Comparison of ENCODE assay signal across 1 cellular context in the genomic region with DNA sequence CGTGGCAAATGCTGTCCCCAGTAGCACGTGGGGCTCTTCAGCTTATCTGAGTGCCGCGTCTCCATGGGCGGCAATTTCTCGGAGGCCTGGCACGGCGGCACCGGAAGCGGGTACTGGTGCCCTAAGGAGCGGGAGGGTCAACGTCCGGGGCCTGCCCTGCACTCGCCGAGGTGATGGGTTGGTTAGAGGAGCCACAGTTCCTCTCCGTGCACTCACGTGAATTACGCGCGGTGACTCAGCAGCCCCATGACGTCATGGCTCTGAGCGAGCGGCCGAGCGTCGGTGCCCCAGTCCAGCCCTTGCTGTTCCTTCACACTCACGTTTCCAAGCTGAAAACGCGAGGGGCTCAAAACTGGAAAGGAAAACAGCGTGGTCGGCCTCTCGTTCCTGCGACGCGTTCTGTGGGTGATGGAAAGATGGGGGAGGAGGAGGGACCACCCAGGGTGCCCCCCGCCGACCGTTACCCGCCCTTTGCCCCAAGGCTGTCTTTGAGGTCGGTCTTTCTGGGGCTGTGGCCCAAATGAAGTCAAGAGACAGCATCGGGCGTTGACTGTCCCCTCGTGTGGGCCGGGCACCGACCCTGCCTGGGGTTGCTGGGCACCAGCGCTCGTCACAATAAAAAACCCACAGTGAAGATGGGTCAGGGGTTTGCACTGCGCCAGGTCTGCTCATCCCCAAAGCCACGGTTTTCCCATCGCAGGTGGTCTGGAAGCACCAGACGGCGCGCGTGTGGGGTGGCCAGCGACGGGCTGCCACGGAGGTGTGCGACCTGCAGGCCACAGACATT.
A peak's percentile ranks its signal among the peaks of the same experiment; 100 is the strongest.
TF ChIP-seq lines count a peak whose summit lies in the region.

No MANE protein-coding gene starts in this region.

TF ChIP-seq in K562, 482 proteins besides CTCF, POLR2A, EP300 and RAD21 (continued from another document and continues in another):
- TF ChIP-seq RERE (CRISPR knock-in tag; IDR thresholded peaks at IDR 0.05; ENCODE audit: borderline replicate concordance) (no peak), NR2C1 (IDR thresholded peaks at IDR 0.05) (no peak), NR2C1 (tag; IDR thresholded peaks at IDR 0.05) (no peak), RFX1 (IDR thresholded peaks at IDR 0.05) (no peak), ZNF740 (CRISPR knock-in tag; IDR thresholded peaks at IDR 0.05) (no peak), ZNF740 (tag; IDR thresholded peaks at IDR 0.05) (no peak), FOXK2 (conservative IDR thresholded peaks at IDR 0.05 in 1 of 2, IDR thresholded peaks at IDR 0.05 in 1 of 2; ENCODE audit: low read depth in 2 of 2) (no peak), ZNF699 (CRISPR knock-in tag; IDR thresholded peaks at IDR 0.05; ENCODE audit: insufficient replicate concordance) (no peak), CXXC5 (CRISPR knock-in tag; IDR thresholded peaks at IDR 0.05) (0 out of 2 replicates have a peak, but pooled peaks have one; percentile 27), JUND (IDR thresholded peaks at IDR 0.05; ENCODE audit: borderline replicate concordance, low read depth, low read length) (peak; percentile 85), JUND (tag; IDR thresholded peaks at IDR 0.05; ENCODE audit: borderline replicate concordance, low read depth, low read length) (peak; percentile 91), IRF1 (CRISPR knock-in tag; IDR thresholded peaks at IDR 0.05; ENCODE audit: borderline replicate concordance) (no peak), ESRRA (IDR thresholded peaks at IDR 0.05; ENCODE audit: borderline replicate concordance, low read depth) (no peak), POLR2H (tag; IDR thresholded peaks at IDR 0.05; ENCODE audit: low read depth) (no peak), HLTF (IDR thresholded peaks at IDR 0.05) (no peak), MBD1 (CRISPR knock-in tag; IDR thresholded peaks at IDR 0.05) (no peak), TAF15 (IDR thresholded peaks at IDR 0.05; ENCODE audit: low read depth, low read length) (no peak), BCLAF1 (IDR thresholded peaks at IDR 0.05; ENCODE audit: borderline replicate concordance in 1 of 2, control insufficient read depth in 1 of 2, low read depth in 2 of 2, low read length in 1 of 2) (no peak), L3MBTL2 (IDR thresholded peaks at IDR 0.05) (no peak), RBFOX2 (IDR thresholded peaks at IDR 0.05; ENCODE audit: low read depth, low read length) (no peak), KLF10 (CRISPR knock-in tag; IDR thresholded peaks at IDR 0.05) (no peak), MTA2 (IDR thresholded peaks at IDR 0.05; ENCODE audit: low read depth) (no peak), EZH2 (IDR thresholded peaks at IDR 0.05; ENCODE audit: borderline replicate concordance, low read depth, low read length) (no peak), FOXA1 (IDR thresholded peaks at IDR 0.05; ENCODE audit: borderline replicate concordance) (no peak), ZC3H8 (IDR thresholded peaks at IDR 0.05) (no peak), COPS2 (conservative IDR thresholded peaks at IDR 0.05) (no peak), RFX7 (CRISPR knock-in tag; IDR thresholded peaks at IDR 0.05) (no peak), JUNB (CRISPR knock-in tag; conservative IDR thresholded peaks at IDR 0.05) (peak; percentile 86), SMARCE1 (IDR thresholded peaks at IDR 0.05) (no peak), NBN (IDR thresholded peaks at IDR 0.05; ENCODE audit: low read depth) (no peak), HCFC1 (IDR thresholded peaks at IDR 0.05; ENCODE audit: low read depth, low read length) (no peak), ZNF146 (CRISPR knock-in tag; IDR thresholded peaks at IDR 0.05; ENCODE audit: unreplicated experiment) (no peak), JUN (IDR thresholded peaks at IDR 0.05; ENCODE audit: borderline replicate concordance, low read depth, low read length) (peak; percentile 57), JUN (CRISPR knock-in tag; IDR thresholded peaks at IDR 0.05; ENCODE audit: borderline replicate concordance) (no peak), TSC22D4 (tag; IDR thresholded peaks at IDR 0.05) (no peak)
- TF ChIP-seq, protein P1, sequence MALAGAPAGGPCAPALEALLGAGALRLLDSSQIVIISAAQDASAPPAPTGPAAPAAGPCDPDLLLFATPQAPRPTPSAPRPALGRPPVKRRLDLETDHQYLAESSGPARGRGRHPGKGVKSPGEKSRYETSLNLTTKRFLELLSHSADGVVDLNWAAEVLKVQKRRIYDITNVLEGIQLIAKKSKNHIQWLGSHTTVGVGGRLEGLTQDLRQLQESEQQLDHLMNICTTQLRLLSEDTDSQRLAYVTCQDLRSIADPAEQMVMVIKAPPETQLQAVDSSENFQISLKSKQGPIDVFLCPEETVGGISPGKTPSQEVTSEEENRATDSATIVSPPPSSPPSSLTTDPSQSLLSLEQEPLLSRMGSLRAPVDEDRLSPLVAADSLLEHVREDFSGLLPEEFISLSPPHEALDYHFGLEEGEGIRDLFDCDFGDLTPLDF (CRISPR knock-in tag; IDR thresholded peaks at IDR 0.05), result no peak
- TF ChIP-seq, protein P2, sequence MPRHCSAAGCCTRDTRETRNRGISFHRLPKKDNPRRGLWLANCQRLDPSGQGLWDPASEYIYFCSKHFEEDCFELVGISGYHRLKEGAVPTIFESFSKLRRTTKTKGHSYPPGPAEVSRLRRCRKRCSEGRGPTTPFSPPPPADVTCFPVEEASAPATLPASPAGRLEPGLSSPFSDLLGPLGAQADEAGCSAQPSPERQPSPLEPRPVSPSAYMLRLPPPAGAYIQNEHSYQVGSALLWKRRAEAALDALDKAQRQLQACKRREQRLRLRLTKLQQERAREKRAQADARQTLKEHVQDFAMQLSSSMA (CRISPR knock-in tag; IDR thresholded peaks at IDR 0.05), result no peak
- TF ChIP-seq, protein P3, sequence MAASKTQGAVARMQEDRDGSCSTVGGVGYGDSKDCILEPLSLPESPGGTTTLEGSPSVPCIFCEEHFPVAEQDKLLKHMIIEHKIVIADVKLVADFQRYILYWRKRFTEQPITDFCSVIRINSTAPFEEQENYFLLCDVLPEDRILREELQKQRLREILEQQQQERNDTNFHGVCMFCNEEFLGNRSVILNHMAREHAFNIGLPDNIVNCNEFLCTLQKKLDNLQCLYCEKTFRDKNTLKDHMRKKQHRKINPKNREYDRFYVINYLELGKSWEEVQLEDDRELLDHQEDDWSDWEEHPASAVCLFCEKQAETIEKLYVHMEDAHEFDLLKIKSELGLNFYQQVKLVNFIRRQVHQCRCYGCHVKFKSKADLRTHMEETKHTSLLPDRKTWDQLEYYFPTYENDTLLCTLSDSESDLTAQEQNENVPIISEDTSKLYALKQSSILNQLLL (CRISPR knock-in tag; IDR thresholded peaks at IDR 0.05; ENCODE audit: borderline replicate concordance), result no peak
- TF ChIP-seq, protein P4, sequence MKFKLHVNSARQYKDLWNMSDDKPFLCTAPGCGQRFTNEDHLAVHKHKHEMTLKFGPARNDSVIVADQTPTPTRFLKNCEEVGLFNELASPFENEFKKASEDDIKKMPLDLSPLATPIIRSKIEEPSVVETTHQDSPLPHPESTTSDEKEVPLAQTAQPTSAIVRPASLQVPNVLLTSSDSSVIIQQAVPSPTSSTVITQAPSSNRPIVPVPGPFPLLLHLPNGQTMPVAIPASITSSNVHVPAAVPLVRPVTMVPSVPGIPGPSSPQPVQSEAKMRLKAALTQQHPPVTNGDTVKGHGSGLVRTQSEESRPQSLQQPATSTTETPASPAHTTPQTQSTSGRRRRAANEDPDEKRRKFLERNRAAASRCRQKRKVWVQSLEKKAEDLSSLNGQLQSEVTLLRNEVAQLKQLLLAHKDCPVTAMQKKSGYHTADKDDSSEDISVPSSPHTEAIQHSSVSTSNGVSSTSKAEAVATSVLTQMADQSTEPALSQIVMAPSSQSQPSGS (CRISPR knock-in tag; IDR thresholded peaks at IDR 0.05), result peak; percentile 66; the same call in 1 of the 2 replicates
- TF ChIP-seq, protein P5, sequence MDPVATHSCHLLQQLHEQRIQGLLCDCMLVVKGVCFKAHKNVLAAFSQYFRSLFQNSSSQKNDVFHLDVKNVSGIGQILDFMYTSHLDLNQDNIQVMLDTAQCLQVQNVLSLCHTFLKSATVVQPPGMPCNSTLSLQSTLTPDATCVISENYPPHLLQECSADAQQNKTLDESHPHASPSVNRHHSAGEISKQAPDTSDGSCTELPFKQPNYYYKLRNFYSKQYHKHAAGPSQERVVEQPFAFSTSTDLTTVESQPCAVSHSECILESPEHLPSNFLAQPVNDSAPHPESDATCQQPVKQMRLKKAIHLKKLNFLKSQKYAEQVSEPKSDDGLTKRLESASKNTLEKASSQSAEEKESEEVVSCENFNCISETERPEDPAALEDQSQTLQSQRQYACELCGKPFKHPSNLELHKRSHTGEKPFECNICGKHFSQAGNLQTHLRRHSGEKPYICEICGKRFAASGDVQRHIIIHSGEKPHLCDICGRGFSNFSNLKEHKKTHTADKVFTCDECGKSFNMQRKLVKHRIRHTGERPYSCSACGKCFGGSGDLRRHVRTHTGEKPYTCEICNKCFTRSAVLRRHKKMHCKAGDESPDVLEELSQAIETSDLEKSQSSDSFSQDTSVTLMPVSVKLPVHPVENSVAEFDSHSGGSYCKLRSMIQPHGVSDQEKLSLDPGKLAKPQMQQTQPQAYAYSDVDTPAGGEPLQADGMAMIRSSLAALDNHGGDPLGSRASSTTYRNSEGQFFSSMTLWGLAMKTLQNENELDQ (CRISPR knock-in tag; IDR thresholded peaks at IDR 0.05; ENCODE audit: borderline replicate concordance), result no peak
